Comparison of ENCODE assay signal across 10 cellular contexts in genomic region chr18:59265246-59266018, GRCh38. TPM values are rescaled to one million over a fixed set of nuclear protein-coding genes. Genes with fewer than 3 reads are reported as not detected.
DNase-seq lines count a peak whose midpoint lies in the region; ATAC-seq and TF ChIP-seq lines count a peak whose summit lies in the region.
"Had no signal": no experiment of that assay in that cellular context is flagged by ENCODE, and none has a peak within 500 bp of the region (broad histone marks: within the 10 kb centered on the region; RNA-seq: fewer than 3 reads in every experiment).

No MANE protein-coding gene starts in this region.

- no peaks in the 10 kb centered on the region for H3K36me3 ChIP-seq in skeletal muscle satellite cell (ENCODE audit: insufficient read depth, low read length)

- no peak overlapping the region for H3K27ac Mint-ChIP-seq in endothelial cell (ENCODE audit: unreplicated experiment)

- H3K4me2 ChIP-seq in skeletal muscle satellite cell (ENCODE audit: low read length): peak overlapping the region; percentile 65

- peaks cover 9% of the 10 kb centered on the region for H3K36me3 Mint-ChIP-seq in endothelial cell (ENCODE audit: low read depth, unreplicated experiment)

- peak overlapping the region; percentile 37 for H3K4me3 Mint-ChIP-seq in endothelial cell (ENCODE audit: unreplicated experiment)

- H3K9me3 Mint-ChIP-seq in endothelial cell (ENCODE audit: unreplicated experiment): no peaks in the 10 kb centered on the region

- ATAC-seq in GM19025 (IDR thresholded peaks at IDR 0.05; ENCODE audit: low read depth, unreplicated experiment): peak; percentile 59
- ATAC-seq in HG03469 (IDR thresholded peaks at IDR 0.05; ENCODE audit: unreplicated experiment): no peak
- ATAC-seq in GM18873 (IDR thresholded peaks at IDR 0.05; ENCODE audit: low FRiP score, unreplicated experiment): no peak
- ATAC-seq: HCT116 had no signal

- H3K4me1 Mint-ChIP-seq in endothelial cell (ENCODE audit: unreplicated experiment): peaks cover 13% of the 10 kb centered on the region

- TF ChIP-seq CTCF in AG10803 (conservative IDR thresholded peaks at IDR 0.05; ENCODE audit: low read length) (no peak), endothelial cell (IDR thresholded peaks at IDR 0.05; ENCODE audit: unreplicated experiment) (no peak)

- H3K9me3 ChIP-seq in skeletal muscle satellite cell (replicated peaks; ENCODE audit: low read length): no peaks in the 10 kb centered on the region

- H3K27me3 ChIP-seq in skeletal muscle satellite cell (ENCODE audit: control insufficient read depth, insufficient read depth, low read length): peaks cover 79% of the 10 kb centered on the region

- H3K27me3 Mint-ChIP-seq in endothelial cell (ENCODE audit: unreplicated experiment): peaks cover 47% of the 10 kb centered on the region

- no peak overlapping the region for H3K9ac ChIP-seq in skeletal muscle satellite cell (ENCODE audit: low read depth, low read length)

- DNase-seq in AG10803 (ENCODE audit: low read depth) (no peak), NCI-H345 treated with DMSO at 0.1 percent for 48 hours (lab: John Stamatoyannopoulos, UW; ENCODE audit: unreplicated experiment) (peak; percentile 47), endothelial cell (ENCODE audit: low spot score) (peak; percentile 26), NCI-H774 (lab: John Stamatoyannopoulos, UW) (no peak)

- H3K4me1 ChIP-seq in skeletal muscle satellite cell (ENCODE audit: control insufficient read depth, insufficient read depth, low read length): peaks cover 11% of the 10 kb centered on the region

- H3K4me3 ChIP-seq in AG10803 (ENCODE audit: low read length): peak overlapping the region; percentile 50
- H3K4me3 ChIP-seq in skeletal muscle satellite cell (ENCODE audit: low read length): peak overlapping the region; percentile 44

RNA-seq across cellular contexts. Expression of gene RAX, which starts 7.8 kb away (rescaled TPM):
- not detected for total RNA-seq in endothelial cell (ENCODE audit: unreplicated experiment)
- total RNA-seq in skeletal muscle satellite cell (2012; rRNA removed): not detected in 2 replicates
- total RNA-seq: dermis microvascular lymphatic vessel endothelial cell had no signal

RNA-seq across cellular contexts. Expression of gene GRP, which starts 45.5 kb away (rescaled TPM):
- not detected for total RNA-seq in endothelial cell (ENCODE audit: unreplicated experiment)
- not detected in 2 replicates for total RNA-seq in skeletal muscle satellite cell (2012; rRNA removed)
- total RNA-seq: dermis microvascular lymphatic vessel endothelial cell had no signal

RNA-seq across cellular contexts. Expression of gene CPLX4, which starts 53.0 kb away (rescaled TPM):
- total RNA-seq in endothelial cell (ENCODE audit: unreplicated experiment): not detected
- total RNA-seq in skeletal muscle satellite cell (2012; rRNA removed): not detected in 2 replicates
- total RNA-seq: dermis microvascular lymphatic vessel endothelial cell had no signal

Comparison
In these comparisons a context has a peak if more than half of its experiments do, and no peak if none do; other contexts are left out.
1. DNase-seq: peak in NCI-H345 treated with DMSO at 0.1 percent for 48 hours (single experiment) and endothelial cell (single experiment); none in AG10803 (single experiment) and NCI-H774 (single experiment).